Comparison of ENCODE assay signal across 8 cellular contexts in the genomic region with DNA sequence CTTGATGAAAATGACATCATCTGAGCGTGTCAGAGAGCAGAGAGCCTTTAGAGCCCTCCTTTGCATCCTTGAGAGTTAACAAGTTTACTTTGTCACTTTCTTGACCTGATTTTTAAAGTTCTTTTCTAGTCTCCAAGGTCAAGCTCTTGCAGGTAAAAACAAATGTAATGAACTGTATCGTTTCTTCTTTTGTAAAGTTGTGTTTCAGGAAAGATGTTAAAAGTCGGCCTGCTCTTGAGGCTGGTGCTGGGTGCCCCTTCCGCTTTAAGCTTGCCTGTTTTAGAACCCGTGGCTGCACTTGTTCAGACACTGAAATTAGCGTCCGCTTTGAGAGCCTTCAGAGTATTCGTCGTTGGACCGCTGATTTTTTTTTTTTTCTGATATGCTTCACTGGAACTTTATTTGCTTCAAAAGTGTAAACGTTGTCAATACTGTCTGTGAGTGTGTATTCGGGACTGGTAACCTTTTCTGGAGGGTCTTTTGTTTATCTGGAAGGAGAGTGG. TPM values are rescaled to one million over a fixed set of nuclear protein-coding genes. Genes with fewer than 3 reads are reported as not detected.
DNase-seq lines count a peak whose midpoint lies in the region.

No MANE protein-coding gene starts in this region.

- H3K27ac ChIP-seq in HUES64 (ENCODE audit: low read depth, low read length): no peak overlapping the region
- H3K27ac ChIP-seq in iPS DF 6.9 (ENCODE audit: low read length): no peak overlapping the region
- peak overlapping the region; percentile 88 for H3K27ac ChIP-seq in skeletal muscle tissue (ENCODE audit: low read depth, low read length)

- 5% methylated on average over 12 of the region's 12 CpGs for WGBS in HUES64
- WGBS in iPS DF 6.9 (ENCODE audit: insufficient coverage, insufficient read length): no CpG with 5 or more reads among the region's 12 CpGs

- H3K4me1 ChIP-seq in HUES64 (ENCODE audit: insufficient read depth, low read length) (peaks cover 12% of the 10 kb centered on the region), iPS DF 6.9 (ENCODE audit: control insufficient read depth, insufficient read depth, low read length) (peaks cover 2% of the 10 kb centered on the region; the same call in 1 of the 2 replicates), skeletal muscle tissue (ENCODE audit: control insufficient read depth in 3 of 3, insufficient read depth in 3 of 3, low read length in 3 of 3) (peaks cover 24 to 43% (median 36%) of the 10 kb centered on the region in 3 donors)

- no peaks in the 10 kb centered on the region for H3K9me3 ChIP-seq in HUES64 (ENCODE audit: insufficient read depth, low read depth, low read length)
- H3K9me3 ChIP-seq in iPS DF 6.9 (ENCODE audit: control insufficient read depth, insufficient read depth, low read length): no peaks in the 10 kb centered on the region
- no peaks in the 10 kb centered on the region for H3K9me3 ChIP-seq in skeletal muscle tissue (ENCODE audit: control insufficient read depth in 3 of 3, low read length in 3 of 3)

- H3K27me3 ChIP-seq in HUES64 (ENCODE audit: insufficient read depth, low read length) (peaks cover 8% of the 10 kb centered on the region), iPS DF 6.9 (ENCODE audit: control insufficient read depth, insufficient read depth, low read length) (no peaks in the 10 kb centered on the region), skeletal muscle tissue (ENCODE audit: control insufficient read depth in 3 of 3, insufficient read depth in 3 of 3, low read length in 3 of 3) (no peaks in the 10 kb centered on the region)

- peak overlapping the region; percentile 90 for H3K4me3 Mint-ChIP-seq in activated naive CD8-positive, alpha-beta T cell treated with anti-CD3 and anti-CD28 coated beads for 36 hours

- H3K27ac Mint-ChIP-seq in activated naive CD8-positive, alpha-beta T cell treated with anti-CD3 and anti-CD28 coated beads for 36 hours: peak overlapping the region; percentile 85

- peak; percentile 24 for DNase-seq in Daoy (ENCODE audit: low read depth)
- no peak for DNase-seq in activated naive CD8-positive, alpha-beta T cell treated with anti-CD3 and anti-CD28 coated beads for 36 hours
- no peak for DNase-seq in iPS DF 6.9 (ENCODE audit: low read depth, low spot score)
- DNase-seq in stimulated activated CD4-positive, alpha-beta T cell treated with anti-CD3 and anti-CD28 coated beads, Interleukin-4, amount 100 ng/mL, for 4 hours: no peak
- no peak for DNase-seq in NCI-H1105 treated with DMSO at 0.1 percent for 48 hours (lab: John Stamatoyannopoulos, UW)
- DNase-seq in NCI-H2107 (lab: John Stamatoyannopoulos, UW): no peak

- H3K4me3 ChIP-seq in HUES64 (ENCODE audit: low read length) (peak overlapping the region; percentile 91), iPS DF 6.9 (ENCODE audit: low read length) (peak overlapping the region; percentile 76; the same call in 1 of the 2 replicates), skeletal muscle tissue (ENCODE audit: low read length in 3 of 3) (peak overlapping the region; percentile 79 to 92 (median 87))

- H3K36me3 Mint-ChIP-seq in activated naive CD8-positive, alpha-beta T cell treated with anti-CD3 and anti-CD28 coated beads for 36 hours: peaks cover 15% of the 10 kb centered on the region

- H3K36me3 ChIP-seq in HUES64 (ENCODE audit: insufficient read depth, low read length) (no peaks in the 10 kb centered on the region), iPS DF 6.9 (ENCODE audit: control insufficient read depth, insufficient read depth, low read length) (no peaks in the 10 kb centered on the region), skeletal muscle tissue (ENCODE audit: control insufficient read depth in 3 of 3, insufficient read depth in 3 of 3, low read length in 3 of 3) (no peaks in the 10 kb centered on the region)

- peaks cover 50% of the 10 kb centered on the region for H3K4me1 Mint-ChIP-seq in activated naive CD8-positive, alpha-beta T cell treated with anti-CD3 and anti-CD28 coated beads for 36 hours

- no peaks in the 10 kb centered on the region for H3K9me3 Mint-ChIP-seq in activated naive CD8-positive, alpha-beta T cell treated with anti-CD3 and anti-CD28 coated beads for 36 hours

- H3K9ac ChIP-seq in HUES64 (ENCODE audit: low read depth, low read length) (peak overlapping the region; percentile 72), skeletal muscle tissue (ENCODE audit: low read depth in 1 of 3, low read length in 3 of 3) (peak overlapping the region; percentile 87 to 94 (median 94))

- no peaks in the 10 kb centered on the region for H3K27me3 Mint-ChIP-seq in activated naive CD8-positive, alpha-beta T cell treated with anti-CD3 and anti-CD28 coated beads for 36 hours

RNA-seq across cellular contexts. Expression of a gene that starts 52.6 kb away (rescaled TPM):
- 8.2 and 13.5 TPM in 2 replicates for total RNA-seq in Daoy (2014; rRNA removed; shearing (Covaris generic))
- 2.4 TPM for polyA plus RNA-seq in HUES64 (2013, experiment 1 of 2)
- polyA plus RNA-seq in HUES64 (2013, experiment 2 of 2): 4.4 TPM
- 10 to 100 TPM in 1 of 2 experiments, 1 to 10 TPM in 1; 9.8 to 10.3 TPM for total RNA-seq in activated naive CD8-positive, alpha-beta T cell treated with anti-CD3 and anti-CD28 coated beads for 36 hours
- total RNA-seq in skeletal muscle tissue: 8.4 TPM
